Comparison of ENCODE assay signal across 15 cellular contexts in genomic region chr20:62330576-62331317, GRCh38. TPM values are rescaled to one million over a fixed set of nuclear protein-coding genes. Genes with fewer than 3 reads are reported as not detected.
A peak's percentile ranks its signal among the peaks of the same experiment; 100 is the strongest.
DNase-seq lines count a peak whose midpoint lies in the region; ATAC-seq and TF ChIP-seq lines count a peak whose summit lies in the region.
"Had no signal": no experiment of that assay in that cellular context is flagged by ENCODE, and none has a peak within 500 bp of the region (broad histone marks: within the 10 kb centered on the region; RNA-seq: fewer than 3 reads in every experiment).

No MANE protein-coding gene starts in this region.

- no peaks in the 10 kb centered on the region for H3K9me3 ChIP-seq in right cardiac atrium (ENCODE audit: control insufficient read depth, low read length)
- H3K9me3 ChIP-seq: BLaER1 had no signal

- POLR2A ChIA-PET in RWPE1 (lab: Yijun Ruan, JAX; ENCODE audit: low non-redundant PET), result no interaction called here

- CTCF ChIA-PET in RWPE1 (lab: Yijun Ruan, JAX), result interaction anchor here (0.6 to 2.0 kb wide), 4 partner anchors 9 to 52 kb away, joined by 3 to 14 read pairs (median 4); no protein-coding TSS in a partner anchor

- H3K4me1 ChIP-seq in right cardiac atrium (ENCODE audit: control insufficient read depth, insufficient read depth, low read length), result no peaks in the 10 kb centered on the region

- ATAC-seq in right cardiac atrium (no peak), left ventricle myocardium superior (no peak), GM21529 (IDR thresholded peaks at IDR 0.05; ENCODE audit: unreplicated experiment) (no peak)
- ATAC-seq: GM12878 had no signal

- TF ChIP-seq CTCF in RWPE1 (conservative IDR thresholded peaks at IDR 0.05; ENCODE audit: low read depth) (no peak), epithelial cell of esophagus (IDR thresholded peaks at IDR 0.05; ENCODE audit: insufficient read depth, low read depth, low read length, missing control alignments) (no peak)

- H3K27me3 ChIP-seq in right cardiac atrium (ENCODE audit: control insufficient read depth, insufficient read depth), result no peaks in the 10 kb centered on the region
- H3K27me3 ChIP-seq: BLaER1 had no signal

- no peak overlapping the region for H3K27ac ChIP-seq in right cardiac atrium (ENCODE audit: low read length)
- peak overlapping the region; percentile 80 for H3K27ac ChIP-seq in RWPE1
- H3K27ac ChIP-seq: BLaER1 had no signal

- DNase-seq in right cardiac atrium (peak in 2 of 3 donors; percentile 16 to 39), left ventricle myocardium superior (no peak), RWPE1 (ENCODE audit: low spot score) (no peak), epithelial cell of esophagus (ENCODE audit: low read depth) (peak; percentile 56), DMS79 treated with DMSO at 0.1 percent for 48 hours (lab: John Stamatoyannopoulos, UW) (no peak)
- no peak for DNase-seq in stimulated activated CD4-positive, alpha-beta T cell treated with anti-CD3 and anti-CD28 coated beads, Interleukin-1b, Interleukin-23, amount 100 ng/mL, for 48 hours
- DNase-seq: 8988T; AML-193; CD8-positive, alpha-beta memory T cell; DMS 273 treated with DMSO at 0.1 percent for 48 hours; GOT3; H9 had no signal

- H3K4me3 ChIP-seq in right cardiac atrium (ENCODE audit: low read length), result no peak overlapping the region
- H3K4me3 ChIP-seq in epithelial cell of esophagus (ENCODE audit: low read length), result no peak overlapping the region
- H3K4me3 ChIP-seq: BLaER1, GM12878 had no signal

- intact Hi-C loops in right cardiac atrium (cut with DNase I), result no loop called here
- intact Hi-C loops in left ventricle myocardium superior (cut with micrococcal nuclease), result no loop called here

- WGBS in right cardiac atrium, result 89% methylated on average over 46 of the region's 46 CpGs

RNA-seq across cellular contexts. Expression of gene ADRM1, which starts 27.9 kb away (rescaled TPM):
- total RNA-seq in right cardiac atrium (10 to 100 TPM; 65.0 to 80.9 (median 73.4) TPM), left ventricle myocardium superior (75.5 TPM)
- polyA plus RNA-seq in right cardiac atrium, result 87.5 TPM

RNA-seq across cellular contexts. Expression of gene LAMA5, which starts 36.4 kb away (rescaled TPM):
- total RNA-seq in right cardiac atrium (10 to 100 TPM; 77.4 to 97.9 (median 86.8) TPM), left ventricle myocardium superior (110 TPM)
- polyA plus RNA-seq in right cardiac atrium, result 93.7 TPM
- polyA plus RNA-seq: CD8-positive, alpha-beta memory T cell had no signal

RNA-seq across cellular contexts. Expression of gene RPS21, which starts 56.2 kb away (rescaled TPM):
- 100 to 1,000 TPM; 703 to 815 (median 736) TPM for total RNA-seq in right cardiac atrium
- 2,060 TPM for polyA plus RNA-seq in right cardiac atrium
- total RNA-seq in left ventricle myocardium superior, result 693 TPM

Comparison
In these comparisons a context has a peak if more than half of its experiments do, and no peak if none do; other contexts are left out.
1. DNase-seq: peak in right cardiac atrium (2 of 3) and epithelial cell of esophagus (single experiment); none in left ventricle myocardium superior (single experiment), RWPE1 (single experiment), DMS79 treated with DMSO at 0.1 percent for 48 hours (single experiment) and stimulated activated CD4-positive, alpha-beta T cell treated with anti-CD3 and anti-CD28 coated beads, Interleukin-1b, Interleukin-23, amount 100 ng/mL, for 48 hours (single experiment).